Comparison of ENCODE assay signal across 1 cellular context in genomic region chr1:42962641-42963377, GRCh38.
A peak's percentile ranks its signal among the peaks of the same experiment; 100 is the strongest.
TF ChIP-seq lines count a peak whose summit lies in the region.

No MANE protein-coding gene starts in this region.

TF ChIP-seq in K562, 482 proteins besides CTCF, POLR2A, EP300 and RAD21 (continued from another document and continues in another):
- TF ChIP-seq, protein P1, sequence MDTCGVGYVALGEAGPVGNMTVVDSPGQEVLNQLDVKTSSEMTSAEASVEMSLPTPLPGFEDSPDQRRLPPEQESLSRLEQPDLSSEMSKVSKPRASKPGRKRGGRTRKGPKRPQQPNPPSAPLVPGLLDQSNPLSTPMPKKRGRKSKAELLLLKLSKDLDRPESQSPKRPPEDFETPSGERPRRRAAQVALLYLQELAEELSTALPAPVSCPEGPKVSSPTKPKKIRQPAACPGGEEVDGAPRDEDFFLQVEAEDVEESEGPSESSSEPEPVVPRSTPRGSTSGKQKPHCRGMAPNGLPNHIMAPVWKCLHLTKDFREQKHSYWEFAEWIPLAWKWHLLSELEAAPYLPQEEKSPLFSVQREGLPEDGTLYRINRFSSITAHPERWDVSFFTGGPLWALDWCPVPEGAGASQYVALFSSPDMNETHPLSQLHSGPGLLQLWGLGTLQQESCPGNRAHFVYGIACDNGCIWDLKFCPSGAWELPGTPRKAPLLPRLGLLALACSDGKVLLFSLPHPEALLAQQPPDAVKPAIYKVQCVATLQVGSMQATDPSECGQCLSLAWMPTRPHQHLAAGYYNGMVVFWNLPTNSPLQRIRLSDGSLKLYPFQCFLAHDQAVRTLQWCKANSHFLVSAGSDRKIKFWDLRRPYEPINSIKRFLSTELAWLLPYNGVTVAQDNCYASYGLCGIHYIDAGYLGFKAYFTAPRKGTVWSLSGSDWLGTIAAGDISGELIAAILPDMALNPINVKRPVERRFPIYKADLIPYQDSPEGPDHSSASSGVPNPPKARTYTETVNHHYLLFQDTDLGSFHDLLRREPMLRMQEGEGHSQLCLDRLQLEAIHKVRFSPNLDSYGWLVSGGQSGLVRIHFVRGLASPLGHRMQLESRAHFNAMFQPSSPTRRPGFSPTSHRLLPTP (IDR thresholded peaks at IDR 0.05; ENCODE audit: borderline replicate concordance, extremely low read depth, insufficient read length) = no peak
- TF ChIP-seq ZNF57 (CRISPR knock-in tag; IDR thresholded peaks at IDR 0.05) (no peak), RBM14 (IDR thresholded peaks at IDR 0.05; ENCODE audit: borderline replicate concordance, insufficient read depth, low read depth, low read length) (no peak), PHF20 (IDR thresholded peaks at IDR 0.05; ENCODE audit: partially characterized antibody) (no peak), ZNF143 (CRISPR knock-in tag; IDR thresholded peaks at IDR 0.05) (no peak), TCF3 (CRISPR knock-in tag; IDR thresholded peaks at IDR 0.05) (peak; percentile 98), CTBP1 (IDR thresholded peaks at IDR 0.05; ENCODE audit: borderline replicate concordance) (peak; percentile 99), NR2C2 (CRISPR knock-in tag; IDR thresholded peaks at IDR 0.05) (no peak; the same call in 1 of the 2 replicates), NR2C2 (tag; IDR thresholded peaks at IDR 0.05) (peak; percentile 81; the same call in 1 of the 2 replicates), THRB (CRISPR knock-in tag; conservative IDR thresholded peaks at IDR 0.05) (no peak), ZKSCAN1 (IDR thresholded peaks at IDR 0.05; ENCODE audit: low read depth, low read length) (no peak), NCOA6 (IDR thresholded peaks at IDR 0.05) (no peak), ARID1B (IDR thresholded peaks at IDR 0.05) (peak; percentile 99), TOE1 (IDR thresholded peaks at IDR 0.05; ENCODE audit: borderline replicate concordance) (no peak; the same call in 1 of the 2 replicates), TOE1 (CRISPR knock-in tag; IDR thresholded peaks at IDR 0.05; ENCODE audit: borderline replicate concordance, low read depth) (no peak), FOXJ3 (CRISPR knock-in tag; IDR thresholded peaks at IDR 0.05) (no peak), ZNF212 (CRISPR knock-in tag; IDR thresholded peaks at IDR 0.05) (no peak), ILF3 (IDR thresholded peaks at IDR 0.05; ENCODE audit: borderline replicate concordance) (no peak), ZNF140 (CRISPR knock-in tag; IDR thresholded peaks at IDR 0.05) (no peak), HDAC1 (IDR thresholded peaks at IDR 0.05) (peak; percentile 86 to 95), MYNN (IDR thresholded peaks at IDR 0.05) (peak; percentile 91; the same call in 1 of the 2 replicates), MYNN (CRISPR knock-in tag; IDR thresholded peaks at IDR 0.05) (no peak), ATF3 (IDR thresholded peaks at IDR 0.05) (no peak), ATF3 (CRISPR knock-in tag; conservative IDR thresholded peaks at IDR 0.05) (no peak), U2AF2 (optimal IDR thresholded peaks at IDR 0.05; ENCODE audit: low read depth, low read length) (no peak), SMAD3 (CRISPR knock-in tag; conservative IDR thresholded peaks at IDR 0.05) (0 out of 2 replicates have a peak, but pooled peaks have one; percentile 56), ZBTB1 (CRISPR knock-in tag; IDR thresholded peaks at IDR 0.05; ENCODE audit: borderline replicate concordance, low read depth) (no peak), POU5F1 (IDR thresholded peaks at IDR 0.05; ENCODE audit: borderline replicate concordance, low read depth, low read length, partially characterized antibody) (no peak), ZNF217 (CRISPR knock-in tag; IDR thresholded peaks at IDR 0.05) (no peak), ZBED1 (IDR thresholded peaks at IDR 0.05) (no peak; the same call in 1 of the 2 replicates), FOXJ2 (tag; IDR thresholded peaks at IDR 0.05) (peak; percentile 7; the same call in 1 of the 2 replicates), HDAC2 (IDR thresholded peaks at IDR 0.05) (peak; percentile 97), PCBP2 (IDR thresholded peaks at IDR 0.05; ENCODE audit: low read depth, low read length, poor library complexity, severe bottlenecking) (no peak), DACH1 (IDR thresholded peaks at IDR 0.05; ENCODE audit: partially characterized antibody) (no peak), RNF2 (IDR thresholded peaks at IDR 0.05) (peak; percentile 67; the same call in 1 of the 2 replicates), THAP7 (CRISPR knock-in tag; IDR thresholded peaks at IDR 0.05) (no peak), TBL1XR1 (IDR thresholded peaks at IDR 0.05; ENCODE audit: low read length in 2 of 2) (peak; percentile 92 to 95), TEAD4 (IDR thresholded peaks at IDR 0.05; ENCODE audit: low read length) (peak; percentile 98), TEAD4 (CRISPR knock-in tag; IDR thresholded peaks at IDR 0.05; ENCODE audit: borderline replicate concordance) (no peak), ESRRA (IDR thresholded peaks at IDR 0.05; ENCODE audit: borderline replicate concordance, low read depth) (no peak), ZNF347 (CRISPR knock-in tag; IDR thresholded peaks at IDR 0.05; ENCODE audit: low read depth) (no peak), MBD1 (CRISPR knock-in tag; IDR thresholded peaks at IDR 0.05) (no peak), MAFK (IDR thresholded peaks at IDR 0.05; ENCODE audit: low read length) (peak; percentile 99), ZNF764 (CRISPR knock-in tag; IDR thresholded peaks at IDR 0.05; ENCODE audit: low read depth) (no peak), MTA1 (IDR thresholded peaks at IDR 0.05; ENCODE audit: borderline replicate concordance) (peak; percentile 74), GATA2 (CRISPR knock-in tag; IDR thresholded peaks at IDR 0.05) (peak; percentile 98), NFIC (IDR thresholded peaks at IDR 0.05) (peak; percentile 96), MCM7 (IDR thresholded peaks at IDR 0.05) (no peak)
- TF ChIP-seq, protein P2, sequence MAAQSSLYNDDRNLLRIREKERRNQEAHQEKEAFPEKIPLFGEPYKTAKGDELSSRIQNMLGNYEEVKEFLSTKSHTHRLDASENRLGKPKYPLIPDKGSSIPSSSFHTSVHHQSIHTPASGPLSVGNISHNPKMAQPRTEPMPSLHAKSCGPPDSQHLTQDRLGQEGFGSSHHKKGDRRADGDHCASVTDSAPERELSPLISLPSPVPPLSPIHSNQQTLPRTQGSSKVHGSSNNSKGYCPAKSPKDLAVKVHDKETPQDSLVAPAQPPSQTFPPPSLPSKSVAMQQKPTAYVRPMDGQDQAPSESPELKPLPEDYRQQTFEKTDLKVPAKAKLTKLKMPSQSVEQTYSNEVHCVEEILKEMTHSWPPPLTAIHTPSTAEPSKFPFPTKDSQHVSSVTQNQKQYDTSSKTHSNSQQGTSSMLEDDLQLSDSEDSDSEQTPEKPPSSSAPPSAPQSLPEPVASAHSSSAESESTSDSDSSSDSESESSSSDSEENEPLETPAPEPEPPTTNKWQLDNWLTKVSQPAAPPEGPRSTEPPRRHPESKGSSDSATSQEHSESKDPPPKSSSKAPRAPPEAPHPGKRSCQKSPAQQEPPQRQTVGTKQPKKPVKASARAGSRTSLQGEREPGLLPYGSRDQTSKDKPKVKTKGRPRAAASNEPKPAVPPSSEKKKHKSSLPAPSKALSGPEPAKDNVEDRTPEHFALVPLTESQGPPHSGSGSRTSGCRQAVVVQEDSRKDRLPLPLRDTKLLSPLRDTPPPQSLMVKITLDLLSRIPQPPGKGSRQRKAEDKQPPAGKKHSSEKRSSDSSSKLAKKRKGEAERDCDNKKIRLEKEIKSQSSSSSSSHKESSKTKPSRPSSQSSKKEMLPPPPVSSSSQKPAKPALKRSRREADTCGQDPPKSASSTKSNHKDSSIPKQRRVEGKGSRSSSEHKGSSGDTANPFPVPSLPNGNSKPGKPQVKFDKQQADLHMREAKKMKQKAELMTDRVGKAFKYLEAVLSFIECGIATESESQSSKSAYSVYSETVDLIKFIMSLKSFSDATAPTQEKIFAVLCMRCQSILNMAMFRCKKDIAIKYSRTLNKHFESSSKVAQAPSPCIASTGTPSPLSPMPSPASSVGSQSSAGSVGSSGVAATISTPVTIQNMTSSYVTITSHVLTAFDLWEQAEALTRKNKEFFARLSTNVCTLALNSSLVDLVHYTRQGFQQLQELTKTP (IDR thresholded peaks at IDR 0.05; ENCODE audit: low read depth in 1 of 2, partially characterized antibody in 2 of 2) = no peak
- TF ChIP-seq, protein P3, sequence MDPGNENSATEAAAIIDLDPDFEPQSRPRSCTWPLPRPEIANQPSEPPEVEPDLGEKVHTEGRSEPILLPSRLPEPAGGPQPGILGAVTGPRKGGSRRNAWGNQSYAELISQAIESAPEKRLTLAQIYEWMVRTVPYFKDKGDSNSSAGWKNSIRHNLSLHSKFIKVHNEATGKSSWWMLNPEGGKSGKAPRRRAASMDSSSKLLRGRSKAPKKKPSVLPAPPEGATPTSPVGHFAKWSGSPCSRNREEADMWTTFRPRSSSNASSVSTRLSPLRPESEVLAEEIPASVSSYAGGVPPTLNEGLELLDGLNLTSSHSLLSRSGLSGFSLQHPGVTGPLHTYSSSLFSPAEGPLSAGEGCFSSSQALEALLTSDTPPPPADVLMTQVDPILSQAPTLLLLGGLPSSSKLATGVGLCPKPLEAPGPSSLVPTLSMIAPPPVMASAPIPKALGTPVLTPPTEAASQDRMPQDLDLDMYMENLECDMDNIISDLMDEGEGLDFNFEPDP (CRISPR knock-in tag; IDR thresholded peaks at IDR 0.05) = no peak
- TF ChIP-seq, protein P4, sequence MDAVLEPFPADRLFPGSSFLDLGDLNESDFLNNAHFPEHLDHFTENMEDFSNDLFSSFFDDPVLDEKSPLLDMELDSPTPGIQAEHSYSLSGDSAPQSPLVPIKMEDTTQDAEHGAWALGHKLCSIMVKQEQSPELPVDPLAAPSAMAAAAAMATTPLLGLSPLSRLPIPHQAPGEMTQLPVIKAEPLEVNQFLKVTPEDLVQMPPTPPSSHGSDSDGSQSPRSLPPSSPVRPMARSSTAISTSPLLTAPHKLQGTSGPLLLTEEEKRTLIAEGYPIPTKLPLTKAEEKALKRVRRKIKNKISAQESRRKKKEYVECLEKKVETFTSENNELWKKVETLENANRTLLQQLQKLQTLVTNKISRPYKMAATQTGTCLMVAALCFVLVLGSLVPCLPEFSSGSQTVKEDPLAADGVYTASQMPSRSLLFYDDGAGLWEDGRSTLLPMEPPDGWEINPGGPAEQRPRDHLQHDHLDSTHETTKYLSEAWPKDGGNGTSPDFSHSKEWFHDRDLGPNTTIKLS (IDR thresholded peaks at IDR 0.05; ENCODE audit: borderline replicate concordance, low read depth) = no peak
- TF ChIP-seq, protein P5, sequence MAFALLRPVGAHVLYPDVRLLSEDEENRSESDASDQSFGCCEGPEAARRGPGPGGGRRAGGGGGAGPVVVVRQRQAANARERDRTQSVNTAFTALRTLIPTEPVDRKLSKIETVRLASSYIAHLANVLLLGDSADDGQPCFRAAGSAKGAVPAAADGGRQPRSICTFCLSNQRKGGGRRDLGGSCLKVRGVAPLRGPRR (CRISPR knock-in tag; IDR thresholded peaks at IDR 0.05) = peak; percentile 74; the same call in 1 of the 2 replicates
- TF ChIP-seq, protein P6, sequence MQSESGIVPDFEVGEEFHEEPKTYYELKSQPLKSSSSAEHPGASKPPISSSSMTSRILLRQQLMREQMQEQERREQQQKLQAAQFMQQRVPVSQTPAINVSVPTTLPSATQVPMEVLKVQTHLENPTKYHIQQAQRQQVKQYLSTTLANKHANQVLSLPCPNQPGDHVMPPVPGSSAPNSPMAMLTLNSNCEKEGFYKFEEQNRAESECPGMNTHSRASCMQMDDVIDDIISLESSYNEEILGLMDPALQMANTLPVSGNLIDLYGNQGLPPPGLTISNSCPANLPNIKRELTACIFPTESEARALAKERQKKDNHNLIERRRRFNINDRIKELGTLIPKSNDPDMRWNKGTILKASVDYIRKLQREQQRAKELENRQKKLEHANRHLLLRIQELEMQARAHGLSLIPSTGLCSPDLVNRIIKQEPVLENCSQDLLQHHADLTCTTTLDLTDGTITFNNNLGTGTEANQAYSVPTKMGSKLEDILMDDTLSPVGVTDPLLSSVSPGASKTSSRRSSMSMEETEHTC (IDR thresholded peaks at IDR 0.05) = peak; percentile 69; the same call in 1 of the 2 replicates
